19 cellular contexts compared by ENCODE assay signal in genomic region chr1:35280006-35280405, GRCh38. TPM values are rescaled to one million over a fixed set of nuclear protein-coding genes. Genes with fewer than 3 reads are reported as not detected.
DNase-seq lines count a peak whose midpoint lies in the region; ATAC-seq and TF ChIP-seq lines count a peak whose summit lies in the region.
"Had no signal": no experiment of that assay in that cellular context is flagged by ENCODE, and none has a peak within 500 bp of the region (broad histone marks: within the 10 kb centered on the region; RNA-seq: fewer than 3 reads in every experiment).

No MANE protein-coding gene starts in this region.

- no peak overlapping the region for H3K4me3 ChIP-seq in CD8-positive, alpha-beta T cell (ENCODE audit: low read depth, low read length)
- no peak overlapping the region for H3K4me3 ChIP-seq in mucosa of descending colon
- H3K4me3 ChIP-seq: GM12878 had no signal

- intact Hi-C loops in CD8-positive, alpha-beta T cell (cut with DNase I, micrococcal nuclease) = no loop called here
- intact Hi-C loops in mucosa of descending colon (cut with DNase I, micrococcal nuclease) = no loop called here

- no peaks in the 10 kb centered on the region for H3K27me3 Mint-ChIP-seq in activated naive CD4-positive, alpha-beta T cell treated with anti-CD3 and anti-CD28 coated beads, Interleukin-2, amount 50 U/mL, for 24 hours
- H3K27me3 Mint-ChIP-seq in activated naive CD4-positive, alpha-beta T cell treated with anti-CD3 and anti-CD28 coated beads, Interleukin-2, amount 10 ng/mL, durations not matched to agents 7 days and 5 days = no peaks in the 10 kb centered on the region
- no peaks in the 10 kb centered on the region for H3K27me3 Mint-ChIP-seq in CD8-positive, alpha-beta T cell (ENCODE audit: low read depth)
- H3K27me3 Mint-ChIP-seq in activated T-helper 17 cell treated with anti-CD3 and anti-CD28 coated beads, Interleukin-2, amount 50 U/mL, for 72 hours = no peaks in the 10 kb centered on the region
- H3K27me3 Mint-ChIP-seq in effector memory CD8-positive, alpha-beta T cell = no peaks in the 10 kb centered on the region
- H3K27me3 Mint-ChIP-seq: CD4-positive, alpha-beta T cell; IgD-negative memory B cell had no signal

- CTCF ChIA-PET in activated naive CD4-positive, alpha-beta T cell treated with anti-CD3 and anti-CD28 coated beads, Interleukin-2, amount 10 ng/mL, durations not matched to agents 7 days and 5 days (lab: Charles Lee) = no interaction called here
- CTCF ChIA-PET in CD8-positive, alpha-beta T cell (lab: Charles Lee) = no interaction called here

- H3K4me3 Mint-ChIP-seq in activated naive CD4-positive, alpha-beta T cell treated with anti-CD3 and anti-CD28 coated beads, Interleukin-2, amount 50 U/mL, for 24 hours = no peak overlapping the region
- H3K4me3 Mint-ChIP-seq in activated naive CD4-positive, alpha-beta T cell treated with anti-CD3 and anti-CD28 coated beads, Interleukin-2, amount 10 ng/mL, durations not matched to agents 7 days and 5 days = no peak overlapping the region
- no peak overlapping the region for H3K4me3 Mint-ChIP-seq in CD8-positive, alpha-beta T cell
- H3K4me3 Mint-ChIP-seq in activated T-helper 17 cell treated with anti-CD3 and anti-CD28 coated beads, Interleukin-2, amount 50 U/mL, for 72 hours = no peak overlapping the region
- H3K4me3 Mint-ChIP-seq in effector memory CD8-positive, alpha-beta T cell = no peak overlapping the region
- H3K4me3 Mint-ChIP-seq: CD4-positive, alpha-beta T cell; H9; IgD-negative memory B cell had no signal

- no peak for DNase-seq in activated naive CD4-positive, alpha-beta T cell treated with anti-CD3 and anti-CD28 coated beads, Interleukin-2, amount 10 ng/mL, durations not matched to agents 7 days and 5 days
- DNase-seq in CD8-positive, alpha-beta T cell = no peak
- no peak for DNase-seq in effector memory CD8-positive, alpha-beta T cell
- DNase-seq in mucosa of descending colon (no peak), NCI-H1092 treated with DMSO at 0.1 percent for 48 hours (lab: John Stamatoyannopoulos, UW) (no peak)
- DNase-seq: BE2C; C1 segment of cervical spinal cord; CD4-positive, alpha-beta T cell; DMS 273 treated with DMSO at 0.1 percent for 48 hours; DMS53; DND-41; EL; H9 had no signal

- no peak for TF ChIP-seq CTCF in CD8-positive, alpha-beta T cell (IDR thresholded peaks at IDR 0.05)
- TF ChIP-seq CTCF in mucosa of descending colon (IDR thresholded peaks at IDR 0.05) = no peak

- peaks cover 7% of the 10 kb centered on the region for H3K9me3 Mint-ChIP-seq in activated naive CD4-positive, alpha-beta T cell treated with anti-CD3 and anti-CD28 coated beads, Interleukin-2, amount 50 U/mL, for 24 hours
- H3K9me3 Mint-ChIP-seq in activated naive CD4-positive, alpha-beta T cell treated with anti-CD3 and anti-CD28 coated beads, Interleukin-2, amount 10 ng/mL, durations not matched to agents 7 days and 5 days = peaks cover 12% of the 10 kb centered on the region
- peaks cover 11% of the 10 kb centered on the region for H3K9me3 Mint-ChIP-seq in CD8-positive, alpha-beta T cell
- H3K9me3 Mint-ChIP-seq in activated T-helper 17 cell treated with anti-CD3 and anti-CD28 coated beads, Interleukin-2, amount 50 U/mL, for 72 hours = no peaks in the 10 kb centered on the region
- H3K9me3 Mint-ChIP-seq in effector memory CD8-positive, alpha-beta T cell = peaks cover 0 to 7% of the 10 kb centered on the region in 2 donors
- H3K9me3 Mint-ChIP-seq: IgD-negative memory B cell had no signal

- no peaks in the 10 kb centered on the region for H3K4me1 ChIP-seq in CD8-positive, alpha-beta T cell (ENCODE audit: insufficient read depth, low read length)
- H3K4me1 ChIP-seq in mucosa of descending colon (ENCODE audit: low read depth) = no peaks in the 10 kb centered on the region
- H3K4me1 ChIP-seq: BE2C had no signal

- H3K4me1 Mint-ChIP-seq in activated naive CD4-positive, alpha-beta T cell treated with anti-CD3 and anti-CD28 coated beads, Interleukin-2, amount 50 U/mL, for 24 hours = peaks cover 40% of the 10 kb centered on the region
- H3K4me1 Mint-ChIP-seq in activated naive CD4-positive, alpha-beta T cell treated with anti-CD3 and anti-CD28 coated beads, Interleukin-2, amount 10 ng/mL, durations not matched to agents 7 days and 5 days = peaks cover 9% of the 10 kb centered on the region
- peaks cover 12% of the 10 kb centered on the region for H3K4me1 Mint-ChIP-seq in CD8-positive, alpha-beta T cell (ENCODE audit: low read depth)
- peaks cover 10% of the 10 kb centered on the region for H3K4me1 Mint-ChIP-seq in activated T-helper 17 cell treated with anti-CD3 and anti-CD28 coated beads, Interleukin-2, amount 50 U/mL, for 72 hours
- peaks cover 7 to 27% of the 10 kb centered on the region in 2 donors for H3K4me1 Mint-ChIP-seq in effector memory CD8-positive, alpha-beta T cell (ENCODE audit: low read depth in 2 of 2)

- H3K27me3 ChIP-seq in CD8-positive, alpha-beta T cell (ENCODE audit: insufficient read depth, low read length) = no peaks in the 10 kb centered on the region
- H3K27me3 ChIP-seq: BE2C had no signal

- TF ChIP-seq POLR2A in GM18505 (IDR thresholded peaks at IDR 0.05; ENCODE audit: borderline replicate concordance, extremely low read depth, insufficient read depth, insufficient read length) = no peak

- peaks cover 7% of the 10 kb centered on the region for H3K9me3 ChIP-seq in CD8-positive, alpha-beta T cell (ENCODE audit: low read length)
- H3K9me3 ChIP-seq in mucosa of descending colon = peaks cover 5% of the 10 kb centered on the region
- H3K9me3 ChIP-seq: BE2C had no signal

- ATAC-seq in CD8-positive, alpha-beta T cell = no peak
- ATAC-seq in activated T-helper 17 cell treated with anti-CD3 and anti-CD28 coated beads, Interleukin-2, amount 50 U/mL, for 72 hours (replicated peaks) = no peak
- no peak for ATAC-seq in effector memory CD8-positive, alpha-beta T cell (replicated peaks)
- ATAC-seq in GM18505 (IDR thresholded peaks at IDR 0.05; ENCODE audit: unreplicated experiment) (no peak), mucosa of descending colon (no peak)
- ATAC-seq: GM12878, HepG2 had no signal

- no peaks in the 10 kb centered on the region for H3K36me3 ChIP-seq in CD8-positive, alpha-beta T cell (ENCODE audit: insufficient read depth, low read length)
- no peaks in the 10 kb centered on the region for H3K36me3 ChIP-seq in mucosa of descending colon (ENCODE audit: low read depth)
- H3K36me3 ChIP-seq: BE2C had no signal

- peak overlapping the region; percentile 38 for H3K27ac Mint-ChIP-seq in activated naive CD4-positive, alpha-beta T cell treated with anti-CD3 and anti-CD28 coated beads, Interleukin-2, amount 50 U/mL, for 24 hours
- H3K27ac Mint-ChIP-seq in activated naive CD4-positive, alpha-beta T cell treated with anti-CD3 and anti-CD28 coated beads, Interleukin-2, amount 10 ng/mL, durations not matched to agents 7 days and 5 days = no peak overlapping the region
- H3K27ac Mint-ChIP-seq in CD8-positive, alpha-beta T cell = peak overlapping the region; percentile 28
- peak overlapping the region; percentile 5 for H3K27ac Mint-ChIP-seq in activated T-helper 17 cell treated with anti-CD3 and anti-CD28 coated beads, Interleukin-2, amount 50 U/mL, for 72 hours
- peak overlapping the region; percentile 2 to 22 for H3K27ac Mint-ChIP-seq in effector memory CD8-positive, alpha-beta T cell
- H3K27ac Mint-ChIP-seq: CD4-positive, alpha-beta T cell; IgD-negative memory B cell had no signal

- no peak overlapping the region for H3K27ac ChIP-seq in CD8-positive, alpha-beta T cell (ENCODE audit: low read depth, low read length)

- peaks cover 35% of the 10 kb centered on the region for H3K36me3 Mint-ChIP-seq in activated naive CD4-positive, alpha-beta T cell treated with anti-CD3 and anti-CD28 coated beads, Interleukin-2, amount 50 U/mL, for 24 hours
- H3K36me3 Mint-ChIP-seq in activated naive CD4-positive, alpha-beta T cell treated with anti-CD3 and anti-CD28 coated beads, Interleukin-2, amount 10 ng/mL, durations not matched to agents 7 days and 5 days = peaks cover 40% of the 10 kb centered on the region
- peaks cover 49% of the 10 kb centered on the region for H3K36me3 Mint-ChIP-seq in CD8-positive, alpha-beta T cell
- H3K36me3 Mint-ChIP-seq in activated T-helper 17 cell treated with anti-CD3 and anti-CD28 coated beads, Interleukin-2, amount 50 U/mL, for 72 hours (ENCODE audit: low read depth) = peaks cover 37% of the 10 kb centered on the region
- no peaks in the 10 kb centered on the region for H3K36me3 Mint-ChIP-seq in effector memory CD8-positive, alpha-beta T cell (ENCODE audit: insufficient read depth)

- POLR2A ChIA-PET in CD8-positive, alpha-beta T cell (lab: Charles Lee) = no interaction called here

RNA-seq across cellular contexts. Expression of gene ZMYM4, which starts 11.5 kb away (rescaled TPM):
- 10 to 100 TPM; 32.1 to 36.5 TPM for total RNA-seq in CD8-positive, alpha-beta T cell
- total RNA-seq in activated T-helper 17 cell treated with anti-CD3 and anti-CD28 coated beads, Interleukin-2, amount 50 U/mL, for 72 hours = 10 to 100 TPM; 21.4 to 29.3 TPM
- 10 to 100 TPM; 30.5 to 46.6 (median 31.6) TPM for total RNA-seq in mucosa of descending colon
